Comparison of ENCODE assay signal across 17 cellular contexts in genomic region chr12:75838309-75838708, GRCh38.
"Had no signal": no experiment of that assay in that cellular context is flagged by ENCODE, and none has a peak within 500 bp of the region (broad histone marks: within the 10 kb centered on the region; RNA-seq: fewer than 3 reads in every experiment).

No MANE protein-coding gene starts in this region.

- H3K79me2 ChIP-seq: hepatocyte had no signal

- DNase-seq: activated CD4-positive, alpha-beta T cell treated with anti-CD3 and anti-CD28 coated beads for 48 hours; activated CD8-positive, alpha-beta memory T cell treated with anti-CD3 and anti-CD28 coated beads, Interleukin-2, amount 50 U/mL, for 4 hours; anterior cingulate cortex; brain microvascular endothelial cell; central memory CD4-positive, alpha-beta T cell; foreskin fibroblast; mucosa of descending colon; naive B cell; right lobe of liver; small intestine; stimulated activated CD4-positive, alpha-beta T cell treated with anti-CD3 and anti-CD28 coated beads, Interleukin-4, amount 100 ng/mL, for 24 hours; stimulated activated naive CD4-positive, alpha-beta T cell had no signal

- H3K4me3 ChIP-seq: dorsolateral prefrontal cortex, hepatocyte, mucosa of descending colon, neural progenitor cell, right lobe of liver, tibial nerve had no signal

- H3K9me3 ChIP-seq: mucosa of descending colon, right lobe of liver had no signal

- H3K4me2 ChIP-seq: hepatocyte, neural progenitor cell had no signal

- H3K36me3 ChIP-seq: brain microvascular endothelial cell, neural progenitor cell, right lobe of liver, tibial nerve had no signal

- H3K36me3 Mint-ChIP-seq: naive B cell, neural progenitor cell had no signal

- ATAC-seq: mucosa of descending colon, right lobe of liver had no signal

- H3K9ac ChIP-seq: neural progenitor cell had no signal

- H3K9me3 Mint-ChIP-seq: activated T-helper 1 cell treated with anti-CD3 and anti-CD28 coated beads, Interleukin-12 subunit alpha, Interleukin-12 subunit beta, Interleukin-2, Interleukin-4 antibody, amounts not matched to agents 30 ng/mL and 10 ng/mL and 1 ng/mL, durations not matched to agents 14 hours and 24 hours and 36 hours; neural progenitor cell had no signal

- H3K27me3 ChIP-seq: brain microvascular endothelial cell, hepatocyte, neural progenitor cell, right lobe of liver, tibial nerve had no signal

- H3K27ac Mint-ChIP-seq: activated T-helper 1 cell treated with anti-CD3 and anti-CD28 coated beads, Interleukin-12 subunit alpha, Interleukin-12 subunit beta, Interleukin-2, Interleukin-4 antibody, amounts not matched to agents 30 ng/mL and 10 ng/mL and 1 ng/mL, durations not matched to agents 14 hours and 24 hours and 36 hours; naive B cell; neural progenitor cell had no signal

- H3K4me3 Mint-ChIP-seq: activated T-helper 1 cell treated with anti-CD3 and anti-CD28 coated beads, Interleukin-12 subunit alpha, Interleukin-12 subunit beta, Interleukin-2, Interleukin-4 antibody, amounts not matched to agents 30 ng/mL and 10 ng/mL and 1 ng/mL, durations not matched to agents 14 hours and 24 hours and 36 hours; naive B cell; neural progenitor cell had no signal

- H3K4me1 Mint-ChIP-seq: naive B cell had no signal

- H3K27ac ChIP-seq: brain microvascular endothelial cell, dorsolateral prefrontal cortex, hepatocyte, neural progenitor cell, right lobe of liver, tibial nerve had no signal

- H3K4me1 ChIP-seq: right lobe of liver had no signal

- H2AFZ ChIP-seq: hepatocyte, neural progenitor cell had no signal
